8 cellular contexts compared by ENCODE assay signal in genomic region chr5:148957591-148958202, GRCh38.
DNase-seq lines count a peak whose midpoint lies in the region; ATAC-seq and TF ChIP-seq lines count a peak whose summit lies in the region.

No MANE protein-coding gene starts in this region.

- no peak overlapping the region for H3K27ac Mint-ChIP-seq in CD4-positive, alpha-beta memory T cell

- POLR2A ChIA-PET in CD4-positive, alpha-beta memory T cell (lab: Charles Lee; ENCODE audit: partially characterized antibody) = interaction anchor here (1.0 to 1.6 kb wide), 2 partner anchors 132 to 217 kb away, joined by 3 to 9 read pairs; partner anchors contain the start of gene ADRB2

- H3K27ac ChIP-seq in CD4-positive, alpha-beta memory T cell (ENCODE audit: low read depth, low read length) = no peak overlapping the region
- H3K27ac ChIP-seq in sigmoid colon = no peak overlapping the region

- H3K4me1 Mint-ChIP-seq in CD4-positive, alpha-beta memory T cell = peaks cover 0 to 3% (median under 1%) of the 10 kb centered on the region in 4 donors

- H3K27me3 Mint-ChIP-seq in CD4-positive, alpha-beta memory T cell = peaks cover 0 to 3% of the 10 kb centered on the region in 2 donors

- CTCF ChIA-PET in CD4-positive, alpha-beta memory T cell (lab: Charles Lee; ENCODE audit: partially characterized antibody) = interaction anchor here (0.6 to 6.1 kb wide), 39 partner anchors 9 to 1966 kb away, joined by 3 to 228 read pairs (median 4); partner anchors contain the start of gene ADRB2

- DNase-seq in CD4-positive, alpha-beta memory T cell = peak; percentile 31 to 45 (median 40)
- DNase-seq in NCI-H345 treated with DMSO at 0.1 percent for 48 hours (lab: John Stamatoyannopoulos, UW; ENCODE audit: unreplicated experiment) (peak; percentile 24), fibroblast of peridontal ligament (ENCODE audit: extremely low read depth) (peak; percentile 44), sigmoid colon (no peak)
- DNase-seq in activated CD8-positive, alpha-beta memory T cell treated with anti-CD3 and anti-CD28 coated beads for 1 hour (ENCODE audit: extremely low read depth in 1 of 2, low read depth in 1 of 2) = peak; percentile 8 to 12

- peaks cover 0 to 2% (median 0%) of the 10 kb centered on the region in 8 donors for H3K9me3 Mint-ChIP-seq in CD4-positive, alpha-beta memory T cell

- ATAC-seq in GM19463 (IDR thresholded peaks at IDR 0.05; ENCODE audit: unreplicated experiment) (peak; percentile 56), GM19452 (IDR thresholded peaks at IDR 0.05; ENCODE audit: unreplicated experiment) (no peak), GM19328 (IDR thresholded peaks at IDR 0.05; ENCODE audit: unreplicated experiment) (no peak)

- peak; percentile 6 to 71 (median 60) for TF ChIP-seq CTCF in sigmoid colon (IDR thresholded peaks at IDR 0.05)

- 23 to 32% methylated on average over 3 of the region's 3 CpGs for WGBS in sigmoid colon, 2 donors

- H3K36me3 ChIP-seq in CD4-positive, alpha-beta memory T cell (ENCODE audit: insufficient read depth, low read length) = no peaks in the 10 kb centered on the region
- no peaks in the 10 kb centered on the region for H3K36me3 ChIP-seq in sigmoid colon

- no peaks in the 10 kb centered on the region for H3K4me1 ChIP-seq in CD4-positive, alpha-beta memory T cell (ENCODE audit: insufficient read depth, low read length)
- H3K4me1 ChIP-seq in sigmoid colon = no peaks in the 10 kb centered on the region

- H3K4me3 ChIP-seq in CD4-positive, alpha-beta memory T cell (ENCODE audit: low read length in 2 of 2) = no peak overlapping the region
- H3K4me3 ChIP-seq in sigmoid colon = no peak overlapping the region

- no peaks in the 10 kb centered on the region for H3K9me3 ChIP-seq in CD4-positive, alpha-beta memory T cell (ENCODE audit: control insufficient read depth in 1 of 2, low read length in 2 of 2)
- H3K9me3 ChIP-seq in sigmoid colon = no peaks in the 10 kb centered on the region

- TF ChIP-seq POLR2A in sigmoid colon (IDR thresholded peaks at IDR 0.05) = no peak

- no peaks in the 10 kb centered on the region for H3K27me3 ChIP-seq in CD4-positive, alpha-beta memory T cell (ENCODE audit: insufficient read depth, low read length)
- H3K27me3 ChIP-seq in sigmoid colon = no peaks in the 10 kb centered on the region

- no peaks in the 10 kb centered on the region for H3K36me3 Mint-ChIP-seq in CD4-positive, alpha-beta memory T cell

- intact Hi-C loops in CD4-positive, alpha-beta memory T cell (cut with micrococcal nuclease) = loop anchor here (1.0 to 5.0 kb wide), 4 partner anchors 110 to 224 kb away; no protein-coding TSS in a partner anchor
- intact Hi-C loops in sigmoid colon (cut with DNase I) = loop anchor here (10.0 kb wide), 1 partner anchor 133 kb away; the partner anchor contains the start of gene ADRB2

- no peak overlapping the region for H3K4me3 Mint-ChIP-seq in CD4-positive, alpha-beta memory T cell

- TF ChIP-seq EP300 in sigmoid colon (IDR thresholded peaks at IDR 0.05) = no peak
